8 cellular contexts compared by ENCODE assay signal in genomic region chr4:217891-218290, GRCh38.
"Had no signal": no experiment of that assay in that cellular context is flagged by ENCODE, and none has a peak within 500 bp of the region (broad histone marks: within the 10 kb centered on the region; RNA-seq: fewer than 3 reads in every experiment).

No MANE protein-coding gene starts in this region.

- ATAC-seq: HCT116, HepG2 had no signal

- H3K4me1 ChIP-seq: HAP-1 had no signal

- H2AFZ ChIP-seq: GM23248 had no signal

- H3K36me3 ChIP-seq: HAP-1 had no signal

- DNase-seq: GM23248, GOT3, H7, HFFc6 had no signal

- H3K9me3 ChIP-seq: HAP-1 had no signal

- H3K27ac ChIP-seq: GM23248, HL-60 had no signal

- H3K4me3 ChIP-seq: GM23248, HAP-1 had no signal

- H3K9ac ChIP-seq: GM23248 had no signal
